In genomic region chr11:116312560-116313340, GRCh38 we compare ENCODE assay signal across 1 cellular context.
TF ChIP-seq lines count a peak whose summit lies in the region.

No MANE protein-coding gene starts in this region.

TF ChIP-seq in H1, 55 proteins besides CTCF, POLR2A, EP300 and RAD21:
- TF ChIP-seq HDAC2 (IDR thresholded peaks at IDR 0.05; ENCODE audit: borderline replicate concordance in 1 of 2, low read depth in 2 of 2, low read length in 2 of 2) (no peak), CEBPB (IDR thresholded peaks at IDR 0.05; ENCODE audit: low read depth, low read length) (no peak), ATF3 (IDR thresholded peaks at IDR 0.05; ENCODE audit: insufficient read depth, low read depth, low read length) (no peak), SP4 (IDR thresholded peaks at IDR 0.05; ENCODE audit: low read length) (no peak), RBBP5 (IDR thresholded peaks at IDR 0.05; ENCODE audit: borderline replicate concordance, low read depth, low read length) (no peak), PHF8 (conservative IDR thresholded peaks at IDR 0.05; ENCODE audit: low read depth, low read length) (no peak), SIX5 (IDR thresholded peaks at IDR 0.05; ENCODE audit: low read depth, low read length) (no peak), CHD1 (IDR thresholded peaks at IDR 0.05; ENCODE audit: low read depth, low read length) (no peak), TBP (IDR thresholded peaks at IDR 0.05; ENCODE audit: low read depth, low read length) (no peak), TAF1 (IDR thresholded peaks at IDR 0.05; ENCODE audit: low read depth, low read length) (no peak), CHD7 (IDR thresholded peaks at IDR 0.05; ENCODE audit: insufficient replicate concordance, low read length) (no peak), CBX5 (IDR thresholded peaks at IDR 0.05; ENCODE audit: low read depth, low read length) (no peak), SP1 (IDR thresholded peaks at IDR 0.05; ENCODE audit: low read depth, low read length) (no peak), EZH2 (IDR thresholded peaks at IDR 0.05; ENCODE audit: low read depth, low read length, severe bottlenecking) (no peak), CREB1 (IDR thresholded peaks at IDR 0.05) (no peak), BCL11A (IDR thresholded peaks at IDR 0.05; ENCODE audit: low read depth in 2 of 2, low read length in 2 of 2) (no peak), SIRT6 (IDR thresholded peaks at IDR 0.05; ENCODE audit: low read length) (no peak), NRF1 (IDR thresholded peaks at IDR 0.05; ENCODE audit: low read depth, low read length) (no peak), ZNF274 (IDR thresholded peaks at IDR 0.05; ENCODE audit: borderline replicate concordance, extremely low read depth, low read length) (no peak)
